In genomic region chr1:192517716-192518355, GRCh38 we compare ENCODE assay signal across 10 cellular contexts. TPM values are rescaled to one million over a fixed set of nuclear protein-coding genes. Genes with fewer than 3 reads are reported as not detected.
DNase-seq lines count a peak whose midpoint lies in the region; ATAC-seq, FAIRE-seq and TF ChIP-seq lines count a peak whose summit lies in the region.
"Not testable (repeated sequence)": the region's sequence is repeated elsewhere in the genome, so short reads cannot be mapped to it uniquely, and the experiment has no call there.
"Had no signal": no experiment of that assay in that cellular context is flagged by ENCODE, and none has a peak within 500 bp of the region (broad histone marks: within the 10 kb centered on the region; RNA-seq: fewer than 3 reads in every experiment).

No MANE protein-coding gene starts in this region.

- H3K4me2 ChIP-seq in PC-3 (ENCODE audit: low read length) (peak overlapping the region; percentile 63), GM12878 (ENCODE audit: control insufficient read depth, insufficient read depth) (peak overlapping the region; percentile 68), smooth muscle cell (peak overlapping the region; percentile 22)

- intact Hi-C loops in PC-3 (cut with micrococcal nuclease) (loop anchor here (1.0 to 5.0 kb wide), 2 partner anchors 13 to 39 kb away; no protein-coding TSS in a partner anchor), GM12878 (cut with micrococcal nuclease; ENCODE audit: unreplicated experiment) (loop anchor here (1.0 kb wide), 2 partner anchors 12 to 62 kb away; no protein-coding TSS in a partner anchor)
- intact Hi-C loops in activated CD4-positive, alpha-beta memory T cell treated with anti-CD3 and anti-CD28 coated beads for 36 hours (cut with micrococcal nuclease) = loop anchor here (1.0 to 5.0 kb wide), 11 partner anchors 13 to 541 kb away; partner anchors contain the start of genes RGS1, RO60 and UCHL5

- peaks cover 13 to 30% (median 25%) of the 10 kb centered on the region in 3 donors for H3K4me1 Mint-ChIP-seq in IgD-negative memory B cell
- peaks cover 57% of the 10 kb centered on the region for H3K4me1 Mint-ChIP-seq in activated CD4-positive, alpha-beta memory T cell treated with anti-CD3 and anti-CD28 coated beads for 36 hours (ENCODE audit: low read depth)
- peaks cover 66 to 79% of the 10 kb centered on the region in 2 donors for H3K4me1 Mint-ChIP-seq in immature natural killer cell

- not testable (repeated sequence) for H3K79me2 ChIP-seq in PC-3 (ENCODE audit: low read length); GM12878 (ENCODE audit: control insufficient read depth, insufficient read depth, low read length); smooth muscle cell (ENCODE audit: low read depth)

- not testable (repeated sequence) for H3F3A ChIP-seq in PC-3 (ENCODE audit: low read length, unreplicated experiment); smooth muscle cell (ENCODE audit: low read depth)

- H2AFZ ChIP-seq in PC-3 (ENCODE audit: low read length) (peak overlapping the region; percentile 45; the same call in 1 of the 2 replicates), GM12878 (ENCODE audit: control insufficient read depth, low read depth, low read length) (peak overlapping the region; percentile 2; the same call in 1 of the 2 replicates)
- not testable (repeated sequence) for H2AFZ ChIP-seq in smooth muscle cell (ENCODE audit: low read depth)

- H3K4me3 ChIP-seq in PC-3 (ENCODE audit: low read length); GM12878; smooth muscle cell: not testable (repeated sequence)

- not testable (repeated sequence) for TF ChIP-seq CTCF in D721Med (IDR thresholded peaks at IDR 0.05; ENCODE audit: insufficient read depth, missing control alignments); PC-3 (conservative IDR thresholded peaks at IDR 0.05; ENCODE audit: low read depth, low read length); GM12878 (IDR thresholded peaks at IDR 0.05 in 2 of 3, conservative IDR thresholded peaks at IDR 0.05 in 1 of 3; ENCODE audit: control insufficient read depth in 2 of 3, extremely low read depth in 1 of 3, insufficient read depth in 1 of 3, low read depth in 3 of 3, low read length in 3 of 3); smooth muscle cell (IDR thresholded peaks at IDR 0.05; ENCODE audit: borderline replicate concordance, insufficient read depth, poor library complexity, severe bottlenecking)

- H4K20me1 ChIP-seq in PC-3 (ENCODE audit: low read length); GM12878 (ENCODE audit: control insufficient read depth, insufficient read depth); smooth muscle cell (ENCODE audit: low read depth): not testable (repeated sequence)

- peak overlapping the region in 2 of 3 donors; percentile 80 to 84 for H3K27ac Mint-ChIP-seq in IgD-negative memory B cell
- peak overlapping the region; percentile 82 for H3K27ac Mint-ChIP-seq in activated CD4-positive, alpha-beta memory T cell treated with anti-CD3 and anti-CD28 coated beads for 36 hours
- peak overlapping the region; percentile 96 to 99 (median 99) for H3K27ac Mint-ChIP-seq in immature natural killer cell

- H3K27me3 Mint-ChIP-seq in IgD-negative memory B cell; activated CD4-positive, alpha-beta memory T cell treated with anti-CD3 and anti-CD28 coated beads for 36 hours; immature natural killer cell (ENCODE audit: low read depth in 3 of 3): not testable (repeated sequence)

- RAD21 ChIA-PET in GM12878 (lab: Charles Lee; ENCODE audit: unreplicated experiment) = interaction anchor here (1.4 to 11.6 kb wide), 11 partner anchors 10 to 89 kb away, joined by 3 to 288 read pairs (median 7); no protein-coding TSS in a partner anchor

- H3K36me3 ChIP-seq in PC-3 (ENCODE audit: low read depth, low read length); GM12878 (ENCODE audit: control insufficient read depth in 2 of 2, insufficient read depth in 2 of 2, low read length in 1 of 2); smooth muscle cell (ENCODE audit: low read depth): not testable (repeated sequence)

- H3K9ac ChIP-seq in PC-3 (ENCODE audit: low read length) (peak overlapping the region; percentile 46), GM12878 (ENCODE audit: control insufficient read depth, insufficient read depth, low read length) (0 out of 2 replicates have a peak overlapping the region, but pooled peaks have one; percentile 54), smooth muscle cell (ENCODE audit: low read depth) (peak overlapping the region; percentile 82)

- H3K27me3 ChIP-seq in PC-3 (ENCODE audit: low read length); GM12878 (replicated peaks in 1 of 2; ENCODE audit: control insufficient read depth in 2 of 2, insufficient read depth in 2 of 2, low read length in 1 of 2); smooth muscle cell (ENCODE audit: low read depth): not testable (repeated sequence)

- H3K9me2 ChIP-seq in PC-3 (replicated peaks; ENCODE audit: low read length) = not testable (repeated sequence)

- H3K27ac ChIP-seq in PC-3 (ENCODE audit: low read length) (peak overlapping the region; percentile 72), GM12878 (ENCODE audit: control insufficient read depth, insufficient read depth) (peak overlapping the region; percentile 72), smooth muscle cell (ENCODE audit: low read depth) (peak overlapping the region; percentile 97)

- peaks cover 13% of the 10 kb centered on the region for H3K4me1 ChIP-seq in PC-3 (ENCODE audit: insufficient read depth, low read length)
- H3K4me1 ChIP-seq in GM12878 (ENCODE audit: control insufficient read depth, insufficient read depth, low read length) = peaks cover 19% of the 10 kb centered on the region; the same call in 1 of the 2 replicates
- not testable (repeated sequence) for H3K4me1 ChIP-seq in smooth muscle cell (ENCODE audit: low read depth)

- H3K9me3 ChIP-seq in PC-3 (ENCODE audit: low read length); GM12878 (replicated peaks; ENCODE audit: control insufficient read depth, insufficient read depth, low read length); smooth muscle cell (replicated peaks; ENCODE audit: low read depth): not testable (repeated sequence)

- not testable (repeated sequence) for DNase-seq in D721Med (ENCODE audit: insufficient read length, low spot score); activated CD4-positive, alpha-beta memory T cell treated with anti-CD3 and anti-CD28 coated beads for 36 hours; GM12878 (ENCODE audit: low read depth, low spot score); immature natural killer cell; smooth muscle cell (lab: John Stamatoyannopoulos, UW; ENCODE audit: unreplicated experiment)
- peak; percentile 47 for DNase-seq in PC-3

- BruUV-seq in PC-3 (replicated peaks; lab: Mats Ljungman, UMichigan); GM12878 (replicated peaks; lab: Mats Ljungman, UMichigan): not testable (repeated sequence)

- SMC1A ChIA-PET in GM12878 (lab: Charles Lee; ENCODE audit: uncharacterized antibody, unreplicated experiment) = interaction anchor here (0.7 to 6.6 kb wide), 15 partner anchors 10 to 91 kb away, joined by 3 to 268 read pairs (median 11); no protein-coding TSS in a partner anchor

- H3K9me3 Mint-ChIP-seq in IgD-negative memory B cell; activated CD4-positive, alpha-beta memory T cell treated with anti-CD3 and anti-CD28 coated beads for 36 hours; immature natural killer cell: not testable (repeated sequence)

- not testable (repeated sequence) for TF ChIP-seq RAD21 in GM12878 (IDR thresholded peaks at IDR 0.05; ENCODE audit: insufficient read depth, low read depth, low read length)

- in situ Hi-C loops in GM12878 (cut with MboI) = loop anchor here (5.0 kb wide), 1 partner anchor 89 kb away; no protein-coding TSS in a partner anchor

- H3K36me3 Mint-ChIP-seq in IgD-negative memory B cell; activated CD4-positive, alpha-beta memory T cell treated with anti-CD3 and anti-CD28 coated beads for 36 hours; immature natural killer cell: not testable (repeated sequence)

- POLR2A ChIA-PET in PC-3 (lab: Charles Lee; ENCODE audit: unreplicated experiment) = not testable (repeated sequence)
- POLR2A ChIA-PET in activated CD4-positive, alpha-beta memory T cell treated with anti-CD3 and anti-CD28 coated beads for 36 hours (lab: Charles Lee) = interaction anchor here (1.0 to 3.0 kb wide), 2 partner anchors 21 to 28 kb away, joined by 3 to 18 read pairs; no protein-coding TSS in a partner anchor
- POLR2A ChIA-PET in GM12878 (lab: Charles Lee) = interaction anchor here (0.9 to 11.6 kb wide), 11 partner anchors 8 to 89 kb away, joined by 3 to 170 read pairs (median 7); no protein-coding TSS in a partner anchor

- peak; percentile 82 for FAIRE-seq in D721Med (lab: Jason Lieb, UNC)
- FAIRE-seq in GM12878 (lab: Jason Lieb, UNC) = not testable (repeated sequence)

- peak; percentile 26; the same call in 1 of the 2 replicates for ATAC-seq in PC-3
- peak; percentile 4; the same call in 2 of the 3 replicates for ATAC-seq in GM12878

- H3K4me3 Mint-ChIP-seq in IgD-negative memory B cell (peak overlapping the region in 2 of 4 donors; percentile 24 to 71), immature natural killer cell (peak overlapping the region in 3 of 5 donors; percentile 0 to 91 (median 90))
- peak overlapping the region; percentile 30 for H3K4me3 Mint-ChIP-seq in activated CD4-positive, alpha-beta memory T cell treated with anti-CD3 and anti-CD28 coated beads for 36 hours

- CTCF ChIA-PET in PC-3 (lab: Charles Lee); activated CD4-positive, alpha-beta memory T cell treated with anti-CD3 and anti-CD28 coated beads for 36 hours (lab: Charles Lee): not testable (repeated sequence)
- CTCF ChIA-PET in GM12878 (lab: Yijun Ruan, JAX) = interaction anchor here (0.6 to 9.9 kb wide), 9 partner anchors 10 to 645 kb away, joined by 3 to 78 read pairs (median 9); no protein-coding TSS in a partner anchor

- not testable (repeated sequence) for TF ChIP-seq POLR2A in GM12878 (IDR thresholded peaks at IDR 0.05; ENCODE audit: low read depth, low read length)

- 54% methylated on average over 6 of the region's 6 CpGs for WGBS in GM12878 (ENCODE audit: insufficient coverage, insufficient replicate concordance, low lambda C conversion rate, missing lambda C conversion rate)
- 86% methylated on average over 6 of the region's 6 CpGs for WGBS in smooth muscle cell (ENCODE audit: low lambda C conversion rate)

- not testable (repeated sequence) for TF ChIP-seq EP300 in GM12878 (IDR thresholded peaks at IDR 0.05; ENCODE audit: borderline replicate concordance in 1 of 2, control insufficient read depth in 1 of 2, low read depth in 2 of 2, low read length in 2 of 2)

RNA-seq across cellular contexts. Expression of gene RGS1, which starts 57.7 kb away (rescaled TPM):
- polyA plus RNA-seq in IgD-negative memory B cell (119 TPM), GM12878 (2011; rRNA removed) (882 and 1,502 TPM in 2 replicates), GM12878 (2014; fragmentation: Illumina TruSeq; extraction: Trizol) (48.2 and 72.9 TPM in 2 replicates), GM12878 (2014; fragmentation: Nextera tagmentation; extraction: Ambion mirVana) (10 to 100 TPM; 50.8 to 52.2 TPM), GM12878 (2014; rRNA removed) (26.6 and 38.0 TPM in 2 replicates), GM12878 (2016; fragmentation: Nextera tagmentation; extraction: Ambion mirVana) (10 to 100 TPM; 20.7 to 21.3 TPM), immature natural killer cell (10 to 100 TPM; 35.5 to 51.9 (median 35.7) TPM), smooth muscle cell (88.7 and 119 TPM in 2 replicates)
- total RNA-seq in PC-3 (2014; rRNA removed) (not detected in 2 replicates), GM12878 (2014; rRNA removed) (43.7 and 68.1 TPM in 2 replicates), GM12878 (2014; rRNA removed; fragmentation: Illumina TruSeq; extraction: Trizol) (61.3 and 76.2 TPM in 2 replicates), GM12878 (2021) (38.5 and 45.8 TPM in 2 replicates), smooth muscle cell (224 and 333 TPM in 2 replicates)
- total RNA-seq in activated CD4-positive, alpha-beta memory T cell treated with anti-CD3 and anti-CD28 coated beads for 36 hours = 10 to 100 TPM; 23.5 to 27.1 TPM
- 1,986 and 2,133 TPM in 2 replicates for total RNA-seq in GM12878 (2013; cell fraction: nucleolus; rRNA removed)
- 60.0 TPM for polyA plus RNA-seq in GM12878 (2011; ENCODE audit: low read depth)
- polyA plus RNA-seq in GM12878 (2011; cell fraction: cytosol; rRNA removed) = 230 and 358 TPM in 2 replicates
- 346 and 598 TPM in 2 replicates for polyA plus RNA-seq in GM12878 (2011; cell fraction: nucleus; rRNA removed)
- 92.1 and 280 TPM in 2 replicates for polyA plus RNA-seq in GM12878 (2012)
- 283 and 396 TPM in 2 replicates for polyA minus RNA-seq in GM12878 (2011; rRNA and poly(A)+ RNA removed)
- polyA minus RNA-seq in GM12878 (2011; cell fraction: cytosol; rRNA and poly(A)+ RNA removed) = 140 and 173 TPM in 2 replicates
- 1,153 and 1,417 TPM in 2 replicates for polyA minus RNA-seq in GM12878 (2011; cell fraction: nucleus; rRNA and poly(A)+ RNA removed)
- total RNA-seq: Calu3, dermis microvascular lymphatic vessel endothelial cell, neural crest cell had no signal

Comparison
In these comparisons a context has a peak if more than half of its experiments do, and no peak if none do; other contexts are left out.
1. RNA of gene RGS1, which starts 57.7 kb away (total RNA-seq): 224 to 333 TPM in smooth muscle cell, 38.5 to 2,133 TPM in GM12878 and 23.5 to 27.1 TPM in activated CD4-positive, alpha-beta memory T cell treated with anti-CD3 and anti-CD28 coated beads for 36 hours; not detected in PC-3; every median in the first group is over 10 times any median in the second.
2. Peak in every context shown above with its lines, with median percentiles within 50 percentile points of each other: H3K27ac Mint-ChIP-seq, H3K27ac ChIP-seq, H3K4me2 ChIP-seq and H3K9ac ChIP-seq.